In the genomic region with DNA sequence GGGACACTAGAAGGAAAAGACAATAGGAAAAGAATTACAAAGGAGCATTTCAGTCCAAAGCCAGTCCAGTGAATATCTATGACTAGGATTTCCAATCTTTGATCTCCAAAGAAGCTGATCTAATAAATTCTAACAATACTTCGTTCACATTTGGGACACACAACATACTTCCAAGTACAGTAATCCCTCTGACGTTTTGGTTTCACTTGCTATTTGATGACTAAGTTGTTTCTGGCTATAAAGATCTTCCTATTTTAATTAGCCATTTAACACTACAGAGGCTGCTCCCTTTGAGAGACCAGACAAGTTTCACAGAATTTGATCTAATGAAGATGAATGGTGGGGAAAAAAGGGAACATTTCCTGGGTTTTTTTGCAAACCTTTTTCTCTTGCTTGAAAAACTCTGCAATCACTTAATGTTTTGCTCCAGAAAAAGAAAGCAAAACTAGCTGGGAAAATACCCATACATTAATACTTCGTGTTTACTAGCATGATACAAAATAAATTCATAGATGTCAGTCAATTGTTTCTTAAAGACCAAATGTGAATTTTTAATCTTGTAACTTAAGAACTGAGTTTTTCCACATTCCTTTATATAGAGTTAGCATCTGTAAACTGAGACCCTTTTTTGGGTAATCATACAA, we compare ENCODE assay signal across 1 cellular context.
TF ChIP-seq lines count a peak whose summit lies in the region.

No MANE protein-coding gene starts in this region.

TF ChIP-seq in GM23338, 12 proteins besides CTCF, POLR2A, EP300 and RAD21 (continued from another document):
- TF ChIP-seq, protein P1, sequence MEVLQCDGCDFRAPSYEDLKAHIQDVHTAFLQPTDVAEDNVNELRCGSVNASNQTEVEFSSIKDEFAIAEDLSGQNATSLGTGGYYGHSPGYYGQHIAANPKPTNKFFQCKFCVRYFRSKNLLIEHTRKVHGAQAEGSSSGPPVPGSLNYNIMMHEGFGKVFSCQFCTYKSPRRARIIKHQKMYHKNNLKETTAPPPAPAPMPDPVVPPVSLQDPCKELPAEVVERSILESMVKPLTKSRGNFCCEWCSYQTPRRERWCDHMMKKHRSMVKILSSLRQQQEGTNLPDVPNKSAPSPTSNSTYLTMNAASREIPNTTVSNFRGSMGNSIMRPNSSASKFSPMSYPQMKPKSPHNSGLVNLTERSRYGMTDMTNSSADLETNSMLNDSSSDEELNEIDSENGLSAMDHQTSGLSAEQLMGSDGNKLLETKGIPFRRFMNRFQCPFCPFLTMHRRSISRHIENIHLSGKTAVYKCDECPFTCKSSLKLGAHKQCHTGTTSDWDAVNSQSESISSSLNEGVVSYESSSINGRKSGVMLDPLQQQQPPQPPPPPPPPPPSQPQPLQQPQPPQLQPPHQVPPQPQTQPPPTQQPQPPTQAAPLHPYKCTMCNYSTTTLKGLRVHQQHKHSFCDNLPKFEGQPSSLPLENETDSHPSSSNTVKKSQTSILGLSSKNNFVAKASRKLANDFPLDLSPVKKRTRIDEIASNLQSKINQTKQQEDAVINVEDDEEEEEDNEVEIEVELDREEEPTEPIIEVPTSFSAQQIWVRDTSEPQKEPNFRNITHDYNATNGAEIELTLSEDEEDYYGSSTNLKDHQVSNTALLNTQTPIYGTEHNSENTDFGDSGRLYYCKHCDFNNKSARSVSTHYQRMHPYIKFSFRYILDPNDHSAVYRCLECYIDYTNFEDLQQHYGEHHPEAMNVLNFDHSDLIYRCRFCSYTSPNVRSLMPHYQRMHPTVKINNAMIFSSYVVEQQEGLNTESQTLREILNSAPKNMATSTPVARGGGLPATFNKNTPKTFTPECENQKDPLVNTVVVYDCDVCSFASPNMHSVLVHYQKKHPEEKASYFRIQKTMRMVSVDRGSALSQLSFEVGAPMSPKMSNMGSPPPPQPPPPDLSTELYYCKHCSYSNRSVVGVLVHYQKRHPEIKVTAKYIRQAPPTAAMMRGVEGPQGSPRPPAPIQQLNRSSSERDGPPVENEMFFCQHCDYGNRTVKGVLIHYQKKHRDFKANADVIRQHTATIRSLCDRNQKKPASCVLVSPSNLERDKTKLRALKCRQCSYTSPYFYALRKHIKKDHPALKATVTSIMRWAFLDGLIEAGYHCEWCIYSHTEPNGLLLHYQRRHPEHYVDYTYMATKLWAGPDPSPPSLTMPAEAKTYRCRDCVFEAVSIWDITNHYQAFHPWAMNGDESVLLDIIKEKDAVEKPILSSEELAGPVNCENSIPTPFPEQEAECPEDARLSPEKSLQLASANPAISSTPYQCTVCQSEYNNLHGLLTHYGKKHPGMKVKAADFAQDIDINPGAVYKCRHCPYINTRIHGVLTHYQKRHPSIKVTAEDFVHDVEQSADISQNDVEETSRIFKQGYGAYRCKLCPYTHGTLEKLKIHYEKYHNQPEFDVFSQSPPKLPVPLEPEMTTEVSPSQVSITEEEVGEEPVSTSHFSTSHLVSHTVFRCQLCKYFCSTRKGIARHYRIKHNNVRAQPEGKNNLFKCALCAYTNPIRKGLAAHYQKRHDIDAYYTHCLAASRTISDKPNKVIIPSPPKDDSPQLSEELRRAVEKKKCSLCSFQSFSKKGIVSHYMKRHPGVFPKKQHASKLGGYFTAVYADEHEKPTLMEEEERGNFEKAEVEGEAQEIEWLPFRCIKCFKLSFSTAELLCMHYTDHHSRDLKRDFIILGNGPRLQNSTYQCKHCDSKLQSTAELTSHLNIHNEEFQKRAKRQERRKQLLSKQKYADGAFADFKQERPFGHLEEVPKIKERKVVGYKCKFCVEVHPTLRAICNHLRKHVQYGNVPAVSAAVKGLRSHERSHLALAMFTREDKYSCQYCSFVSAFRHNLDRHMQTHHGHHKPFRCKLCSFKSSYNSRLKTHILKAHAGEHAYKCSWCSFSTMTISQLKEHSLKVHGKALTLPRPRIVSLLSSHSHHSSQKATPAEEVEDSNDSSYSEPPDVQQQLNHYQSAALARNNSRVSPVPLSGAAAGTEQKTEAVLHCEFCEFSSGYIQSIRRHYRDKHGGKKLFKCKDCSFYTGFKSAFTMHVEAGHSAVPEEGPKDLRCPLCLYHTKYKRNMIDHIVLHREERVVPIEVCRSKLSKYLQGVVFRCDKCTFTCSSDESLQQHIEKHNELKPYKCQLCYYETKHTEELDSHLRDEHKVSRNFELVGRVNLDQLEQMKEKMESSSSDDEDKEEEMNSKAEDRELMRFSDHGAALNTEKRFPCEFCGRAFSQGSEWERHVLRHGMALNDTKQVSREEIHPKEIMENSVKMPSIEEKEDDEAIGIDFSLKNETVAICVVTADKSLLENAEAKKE (CRISPR knock-in tag; IDR thresholded peaks at IDR 0.05): no peak
- TF ChIP-seq EZH2 (IDR thresholded peaks at IDR 0.05; ENCODE audit: low read depth, unreplicated experiment) (no peak), ZNF331 (CRISPR knock-in tag; IDR thresholded peaks at IDR 0.05; ENCODE audit: low read depth) (no peak), POLR2AphosphoS5 (IDR thresholded peaks at IDR 0.05; ENCODE audit: low read depth) (no peak), NANOG (IDR thresholded peaks at IDR 0.05; ENCODE audit: borderline replicate concordance) (no peak)
